Comparison of ENCODE assay signal across 8 cellular contexts in genomic region chr6:26550250-26550993, GRCh38. TPM values are rescaled to one million over a fixed set of nuclear protein-coding genes. Genes with fewer than 3 reads are reported as not detected.
DNase-seq lines count a peak whose midpoint lies in the region; TF ChIP-seq lines count a peak whose summit lies in the region.

No MANE protein-coding gene starts in this region.

- H3K9ac ChIP-seq in BLaER1 treated with 17β-estradiol and CSF1 and Interleukin-3, amounts not matched to agents 10 nM and 100 nM = peak overlapping the region; percentile 47 to 74 (median 62); a peak in 19 of 22 replicates
- no peak overlapping the region for H3K9ac ChIP-seq in trophoblast cell (ENCODE audit: low read length)

- no peak overlapping the region for H3K23ac ChIP-seq in trophoblast cell (ENCODE audit: low read length)

- peak overlapping the region; percentile 65 to 80 (median 73) for H3K4me2 ChIP-seq in BLaER1 treated with 17β-estradiol and CSF1 and Interleukin-3, amounts not matched to agents 10 nM and 100 nM
- H3K4me2 ChIP-seq in trophoblast cell (ENCODE audit: low read length) = peak overlapping the region; percentile 66

- H2BK12ac ChIP-seq in trophoblast cell (ENCODE audit: low read length) = no peak overlapping the region

- H3K14ac ChIP-seq in trophoblast cell (ENCODE audit: low read length) = no peak overlapping the region

- H3K27me3 ChIP-seq in BLaER1 treated with 17β-estradiol and CSF1 and Interleukin-3, amounts not matched to agents 10 nM and 100 nM = 0 out of 22 replicates have a peak, but pooled peaks cover 0 to 4% (median 0%) of the 10 kb centered on the region in 11 experiments
- H3K27me3 ChIP-seq in H7 (ENCODE audit: control insufficient read depth, insufficient read depth, low read length) (no peaks in the 10 kb centered on the region), trophoblast cell (ENCODE audit: insufficient read depth, low read length) (no peaks in the 10 kb centered on the region), WERI-Rb-1 (ENCODE audit: insufficient read depth, low read depth, severe bottlenecking) (no peaks in the 10 kb centered on the region)

- peak overlapping the region; percentile 90 for H3K4me3 Mint-ChIP-seq in glutamatergic neuron (ENCODE audit: unreplicated experiment)

- TF ChIP-seq CTCF in glutamatergic neuron (IDR thresholded peaks at IDR 0.05; ENCODE audit: partially characterized antibody, unreplicated experiment) (no peak), WERI-Rb-1 (IDR thresholded peaks at IDR 0.05; ENCODE audit: low read depth, low read length) (no peak)

- peak overlapping the region; percentile 48 for H4K91ac ChIP-seq in trophoblast cell (ENCODE audit: low read depth, low read length)

- H2BK120ac ChIP-seq in trophoblast cell (ENCODE audit: insufficient read depth, low read length, poor library complexity) = no peak overlapping the region

- H4K20me1 ChIP-seq in BLaER1 treated with 17β-estradiol and CSF1 and Interleukin-3, amounts not matched to agents 10 nM and 100 nM = no peaks in the 10 kb centered on the region

- H3K9me3 Mint-ChIP-seq in glutamatergic neuron (ENCODE audit: unreplicated experiment) = peaks cover 8% of the 10 kb centered on the region

- peaks cover 3% of the 10 kb centered on the region for H3K27me3 Mint-ChIP-seq in glutamatergic neuron (ENCODE audit: unreplicated experiment)

- H3K27ac ChIP-seq in BLaER1 treated with 17β-estradiol and CSF1 and Interleukin-3, amounts not matched to agents 10 nM and 100 nM = peak overlapping the region in 5 of 11 experiments; percentile 25 to 63 (median 47); a peak in 12 of 22 replicates
- no peak overlapping the region for H3K27ac ChIP-seq in trophoblast cell (ENCODE audit: low read depth, low read length)
- H3K27ac ChIP-seq in WERI-Rb-1 = no peak overlapping the region

- H3K18ac ChIP-seq in trophoblast cell (ENCODE audit: low read length) = no peak overlapping the region

- H2BK5ac ChIP-seq in trophoblast cell (ENCODE audit: low read depth, low read length, poor library complexity) = no peak overlapping the region

- H4K8ac ChIP-seq in trophoblast cell (ENCODE audit: low read depth, low read length) = peak overlapping the region; percentile 13

- H3K36me3 Mint-ChIP-seq in glutamatergic neuron (ENCODE audit: unreplicated experiment) = no peaks in the 10 kb centered on the region

- H3K4me1 ChIP-seq in BLaER1 treated with 17β-estradiol and CSF1 and Interleukin-3, amounts not matched to agents 10 nM and 100 nM = peaks cover 5 to 37% (median 30%) of the 10 kb centered on the region in 10 experiments
- no peaks in the 10 kb centered on the region for H3K4me1 ChIP-seq in trophoblast cell (ENCODE audit: control insufficient read depth in 1 of 2, insufficient read depth in 2 of 2, low read length in 2 of 2)

- no peak overlapping the region for H4K12ac ChIP-seq in trophoblast cell (ENCODE audit: low read depth, low read length)

- H3K36me3 ChIP-seq in BLaER1 treated with 17β-estradiol and CSF1 and Interleukin-3, amounts not matched to agents 10 nM and 100 nM = peaks cover 0 to 23% (median 13%) of the 10 kb centered on the region in 11 experiments; a peak in 16 of 22 replicates
- H3K36me3 ChIP-seq in H7 (replicated peaks; ENCODE audit: control insufficient read depth, insufficient read depth, low read length) (peaks cover 3% of the 10 kb centered on the region; the same call in 1 of the 2 replicates), trophoblast cell (ENCODE audit: control insufficient read depth in 1 of 2, insufficient read depth in 2 of 2, low read length in 2 of 2) (peaks cover 2 to 5% of the 10 kb centered on the region in 2 experiments), WERI-Rb-1 (peaks cover 6% of the 10 kb centered on the region)

- peaks cover 4% of the 10 kb centered on the region for H3K4me1 Mint-ChIP-seq in glutamatergic neuron (ENCODE audit: low read depth, unreplicated experiment)

- DNase-seq in H7 (peak; percentile 92), NOMO-1 treated with DMSO at 0.1 percent for 48 hours (lab: John Stamatoyannopoulos, UW; ENCODE audit: unreplicated experiment) (peak; percentile 58), activated T-helper 1 cell treated with Interleukin-2 at 50 U/mL for 16 hours (ENCODE audit: low read depth) (peak; percentile 25), glutamatergic neuron (peak; percentile 78), trophoblast cell (peak; percentile 50 to 71), WERI-Rb-1 (no peak), cortex of kidney (lab: John Stamatoyannopoulos, UW) (no peak)

- H2AK5ac ChIP-seq in trophoblast cell (ENCODE audit: low read length) = no peak overlapping the region

- no peak overlapping the region for H3K4ac ChIP-seq in trophoblast cell (ENCODE audit: low read depth, low read length)

- H2AFZ ChIP-seq in trophoblast cell (ENCODE audit: insufficient read depth, low read length, poor library complexity) = peak overlapping the region; percentile 9

- no peaks in the 10 kb centered on the region for H3K79me2 ChIP-seq in trophoblast cell (ENCODE audit: control insufficient read depth, insufficient read depth, low read length, poor library complexity)

- H3K27ac Mint-ChIP-seq in glutamatergic neuron (ENCODE audit: unreplicated experiment) = peak overlapping the region; percentile 67

- WGBS in trophoblast cell (ENCODE audit: extremely low coverage, insufficient coverage, insufficient read length) = no CpG with 5 or more reads among the region's 42 CpGs

- no peaks in the 10 kb centered on the region for H3K9me3 ChIP-seq in BLaER1 treated with 17β-estradiol and CSF1 and Interleukin-3, amounts not matched to agents 10 nM and 100 nM (replicated peaks in 1 of 11)
- H3K9me3 ChIP-seq in trophoblast cell (ENCODE audit: insufficient read depth, low read depth, low read length) = no peaks in the 10 kb centered on the region
- no peaks in the 10 kb centered on the region for H3K9me3 ChIP-seq in WERI-Rb-1 (ENCODE audit: severe bottlenecking)

- peak overlapping the region; percentile 54 to 73 (median 64) for H3K4me3 ChIP-seq in BLaER1 treated with 17β-estradiol and CSF1 and Interleukin-3, amounts not matched to agents 10 nM and 100 nM
- H3K4me3 ChIP-seq in H7 (ENCODE audit: insufficient read depth, low read depth, low read length) (peak overlapping the region; percentile 41), trophoblast cell (ENCODE audit: low read depth, low read length) (peak overlapping the region; percentile 75), WERI-Rb-1 (ENCODE audit: low read depth, low read length) (no peak overlapping the region)

- peaks cover 1% of the 10 kb centered on the region for H3K79me1 ChIP-seq in trophoblast cell (ENCODE audit: low read length)

RNA-seq across cellular contexts. Expression of gene HMGN4, which starts 12.3 kb away (rescaled TPM):
- total RNA-seq in H7 (2014; rRNA removed; shearing (Covaris generic)) = 88.9 and 93.0 TPM in 2 replicates
- 56.9 TPM for total RNA-seq in glutamatergic neuron (ENCODE audit: unreplicated experiment)
- 24.2 and 24.8 TPM in 2 replicates for polyA plus RNA-seq in trophoblast cell (2013)

RNA-seq across cellular contexts. Expression of gene ABT1, which starts 46.3 kb away (rescaled TPM):
- 29.9 and 30.6 TPM in 2 replicates for total RNA-seq in H7 (2014; rRNA removed; shearing (Covaris generic))
- 15.9 TPM for total RNA-seq in glutamatergic neuron (ENCODE audit: unreplicated experiment)
- polyA plus RNA-seq in trophoblast cell (2013) = 18.2 and 18.3 TPM in 2 replicates

RNA-seq across cellular contexts. Expression of gene BTN1A1, which starts 50.3 kb away (rescaled TPM):
- total RNA-seq in H7 (2014; rRNA removed; shearing (Covaris generic)) = 0.11 TPM in 1 of 2 replicates, not detected in the other
- total RNA-seq in glutamatergic neuron (ENCODE audit: unreplicated experiment) = not detected
- polyA plus RNA-seq in trophoblast cell (2013) = 0.01 TPM in 1 of 2 replicates, not detected in the other

Comparison
In these comparisons a context has a peak if more than half of its experiments do, and no peak if none do; other contexts are left out.
1. DNase-seq: peak in H7 (single experiment), NOMO-1 treated with DMSO at 0.1 percent for 48 hours (single experiment), activated T-helper 1 cell treated with Interleukin-2 at 50 U/mL for 16 hours (single experiment), glutamatergic neuron (single experiment) and trophoblast cell (2 of 2); none in WERI-Rb-1 (single experiment) and cortex of kidney (single experiment).